Comparison of ENCODE assay signal across 29 cellular contexts in the genomic region with DNA sequence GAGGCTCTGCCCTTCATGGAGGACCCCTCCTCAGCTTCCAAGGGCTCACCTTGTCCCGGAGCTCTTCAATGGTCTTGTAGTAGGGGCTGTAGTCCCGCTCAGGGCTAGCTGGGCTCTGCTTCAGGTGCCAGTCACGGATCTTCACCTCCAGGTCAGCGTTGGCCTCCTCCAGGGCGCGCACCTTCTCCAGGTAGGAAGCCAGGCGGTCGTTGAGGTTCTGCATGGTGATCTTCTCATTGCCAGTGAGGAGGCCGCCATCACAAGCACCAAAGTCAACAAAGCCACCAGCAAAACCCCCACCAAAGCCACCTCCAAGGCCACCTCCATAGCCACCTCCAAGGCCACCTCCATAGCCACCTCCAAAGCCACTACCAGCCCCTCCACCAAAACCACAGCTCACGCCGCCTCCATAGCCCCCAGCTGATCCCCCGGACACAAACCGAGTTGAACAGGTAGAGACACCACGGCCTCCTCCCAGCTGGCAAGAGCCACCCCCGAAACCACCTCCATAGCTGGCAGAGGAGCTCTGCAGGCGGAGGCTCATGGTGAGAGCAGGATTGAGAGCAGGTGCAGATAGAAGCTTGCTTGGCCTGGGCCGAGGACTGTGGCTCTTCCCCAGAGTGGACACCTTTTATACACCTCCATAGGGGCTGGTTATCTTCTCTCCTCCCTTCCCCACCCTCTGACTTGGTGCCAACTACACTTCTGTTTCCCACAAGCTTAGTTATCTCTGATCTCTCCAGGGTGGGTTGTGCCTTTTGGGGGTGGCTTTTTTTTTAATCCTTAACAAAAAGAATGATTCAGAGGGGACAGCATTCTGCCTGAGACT. TPM values are rescaled to one million over a fixed set of nuclear protein-coding genes. Genes with fewer than 3 reads are reported as not detected.
DNase-seq lines count a peak whose midpoint lies in the region; ATAC-seq and TF ChIP-seq lines count a peak whose summit lies in the region.
"Had no signal": no experiment of that assay in that cellular context is flagged by ENCODE, and none has a peak within 500 bp of the region (broad histone marks: within the 10 kb centered on the region; RNA-seq: fewer than 3 reads in every experiment).

A gene (minus strand): TSS at position 606 of the 829 bp plus-strand sequence. CDS start 62 bp downstream, at position 544.

- DNase-seq in IMR-90 (no peak), epithelial cell of prostate (ENCODE audit: low read depth, low spot score) (no peak), mesothelial cell of epicardium (ENCODE audit: low spot score in 2 of 2, unreplicated experiment in 2 of 2) (no peak), ureter (ENCODE audit: low spot score) (peak; percentile 73), NCI-H510A (lab: John Stamatoyannopoulos, UW) (no peak)
- DNase-seq in stimulated activated CD4-positive, alpha-beta T cell treated with anti-CD3 and anti-CD28 coated beads, Interleukin-2, amount 100 ng/mL, for 48 hours: no peak
- DNase-seq in effector CD8-positive, alpha-beta T cell (lab: John Stamatoyannopoulos, UW): no peak
- DNase-seq: activated CD4-positive, alpha-beta T cell treated with anti-CD3 and anti-CD28 coated beads, Interleukin-2, amount 50 U/mL, for 4 hours; activated T-cell treated with anti-CD3 and anti-CD28 coated beads, Interleukin-2, amount 50 U/mL, for 72 hours; CD4-positive, CD25-positive, alpha-beta regulatory T cell; cerebellar nuclear complex; immature natural killer cell; left colon; NCI-H1105; NCI-H187; NCI-H2171; NCI-H510A treated with DMSO at 0.1 percent for 48 hours; right lobe of liver; stimulated activated CD4-positive, alpha-beta T cell treated with anti-CD3 and anti-CD28 coated beads, Interleukin-12 subunit alpha, Interleukin-12 subunit beta, amount 100 ng/mL, for 4 hours; stimulated activated CD4-positive, alpha-beta T cell treated with anti-CD3 and anti-CD28 coated beads, Interleukin-4, amount 100 ng/mL, for 4 hours; T-helper 2 cell had no signal

- no peak within 1 kb of the TSS for H4K8ac ChIP-seq in IMR-90 (ENCODE audit: low read depth in 2 of 2, low read length in 2 of 2)

- peak within 1 kb of the TSS; percentile 3 for H3K27ac Mint-ChIP-seq in mesothelial cell of epicardium
- H3K27ac Mint-ChIP-seq: activated T-cell treated with anti-CD3 and anti-CD28 coated beads, Interleukin-2, amount 50 U/mL, for 72 hours; immature natural killer cell; memory B cell had no signal

- no peaks in the 10 kb centered on the region for H4K20me1 ChIP-seq in IMR-90 (ENCODE audit: insufficient read depth, low read length)

- no peaks in the 10 kb centered on the region for H3K79me1 ChIP-seq in IMR-90 (ENCODE audit: low read depth in 1 of 2, low read length in 2 of 2)

- peak within 1 kb of the TSS; percentile 51 for H3K4me2 ChIP-seq in IMR-90 (ENCODE audit: low read depth, low read length)

- peaks cover 3% of the 10 kb centered on the region for H3K27me3 Mint-ChIP-seq in mesothelial cell of epicardium (ENCODE audit: low read depth)

- no peak within 1 kb of the TSS; the same call in 1 of the 2 replicates for H4K91ac ChIP-seq in IMR-90 (ENCODE audit: insufficient read depth, low read depth, low read length)

- H3K56ac ChIP-seq in IMR-90 (ENCODE audit: extremely low read depth, insufficient read depth, low read length): no peak within 1 kb of the TSS

- H3K4me3 Mint-ChIP-seq in mesothelial cell of epicardium: no peak within 1 kb of the TSS
- H3K4me3 Mint-ChIP-seq: activated T-cell treated with anti-CD3 and anti-CD28 coated beads, Interleukin-2, amount 50 U/mL, for 72 hours; CD4-positive, CD25-positive, alpha-beta regulatory T cell; immature natural killer cell; memory B cell had no signal

- H3K9ac ChIP-seq in IMR-90 (ENCODE audit: low read depth, low read length): no peak within 1 kb of the TSS

- in situ Hi-C loops in IMR-90 (cut with MboI; ENCODE audit: low sequenced_read_pairs): no loop called here

- peak within 1 kb of the TSS; percentile 23 for H2AFZ ChIP-seq in IMR-90 (replicated peaks; ENCODE audit: low read length, poor library complexity)

- no peak within 1 kb of the TSS for H3K14ac ChIP-seq in IMR-90 (replicated peaks; ENCODE audit: low read depth, low read length)

- TF ChIP-seq CTCF in IMR-90 (conservative IDR thresholded peaks at IDR 0.05; ENCODE audit: low read depth, low read length) (no peak), mesothelial cell of epicardium (IDR thresholded peaks at IDR 0.05; ENCODE audit: unreplicated experiment) (no peak)

- no peak within 1 kb of the TSS for H2BK20ac ChIP-seq in IMR-90 (ENCODE audit: low read depth, low read length)

- CTCF ChIA-PET in IMR-90 (lab: Yijun Ruan, JAX): interaction anchor here (1.0 kb wide), 1 partner anchor 14 kb away, joined by 3 read pairs; no protein-coding TSS in a partner anchor

- no peak within 1 kb of the TSS for H3K4me3 ChIP-seq in IMR-90 (ENCODE audit: insufficient read depth, low read depth, low read length)
- H3K4me3 ChIP-seq: right lobe of liver, tibial nerve had no signal

- H2AK5ac ChIP-seq in IMR-90 (ENCODE audit: low read depth, low read length): no peak within 1 kb of the TSS; the same call in 1 of the 2 replicates

- no peaks in the 10 kb centered on the region for H3K9me3 ChIP-seq in IMR-90 (ENCODE audit: control insufficient read depth, insufficient read depth, low read length)
- H3K9me3 ChIP-seq: right lobe of liver, tibial nerve had no signal

- H3K27ac ChIP-seq in IMR-90 (ENCODE audit: insufficient read depth, low read length) (peak within 1 kb of the TSS; percentile 22; the same call in 1 of the 2 replicates), epithelial cell of prostate (peak within 1 kb of the TSS; percentile 56)
- H3K27ac ChIP-seq: right lobe of liver, tibial nerve had no signal

- no peak for ATAC-seq in IMR-90 (ENCODE audit: low read depth)
- ATAC-seq: activated T-cell treated with anti-CD3 and anti-CD28 coated beads, Interleukin-2, amount 50 U/mL, for 72 hours; left colon; Right ventricle myocardium inferior; SK-N-SH treated with all-trans-retinoic acid at 6 μM for 48 hours had no signal

- 0 out of 2 replicates have a peak within 1 kb of the TSS, but pooled peaks have one; percentile 6 for H3K18ac ChIP-seq in IMR-90 (ENCODE audit: low read depth, low read length)

- peaks cover 59% of the 10 kb centered on the region for H3K4me1 Mint-ChIP-seq in mesothelial cell of epicardium
- H3K4me1 Mint-ChIP-seq: CD4-positive, CD25-positive, alpha-beta regulatory T cell; immature natural killer cell had no signal

- no peak for TF ChIP-seq RAD21 in IMR-90 (IDR thresholded peaks at IDR 0.05; ENCODE audit: low read length)

- H3K36me3 Mint-ChIP-seq in mesothelial cell of epicardium: no peaks in the 10 kb centered on the region
- H3K36me3 Mint-ChIP-seq: CD4-positive, CD25-positive, alpha-beta regulatory T cell; immature natural killer cell; memory B cell had no signal

- H3K4me1 ChIP-seq in IMR-90 (ENCODE audit: control insufficient read depth, insufficient read depth, low read length): peaks cover 11% of the 10 kb centered on the region
- H3K4me1 ChIP-seq: right lobe of liver, tibial nerve had no signal

- WGBS in IMR-90 (ENCODE audit: extremely low coverage in 2 of 2, insufficient read length in 1 of 2), 2 experiments: 80% methylated on average over 1 of the region's 17 CpGs; no CpG with 5 or more reads in 1 of the 2 experiments

- no peaks in the 10 kb centered on the region for H3K36me3 ChIP-seq in IMR-90 (ENCODE audit: control insufficient read depth, insufficient read depth, low read length)
- H3K36me3 ChIP-seq: right lobe of liver, tibial nerve had no signal

- H3K4ac ChIP-seq in IMR-90 (ENCODE audit: low read depth, low read length): peak within 1 kb of the TSS; percentile 18; the same call in 1 of the 2 replicates

- no peak within 1 kb of the TSS for H2AK9ac ChIP-seq in IMR-90 (replicated peaks; ENCODE audit: low read depth, low read length, poor library complexity)

- no peak for TF ChIP-seq POLR2A in IMR-90 (IDR thresholded peaks at IDR 0.05; ENCODE audit: low read depth, low read length)

- H2BK5ac ChIP-seq in IMR-90 (ENCODE audit: low read depth, low read length, poor library complexity, severe bottlenecking): peak within 1 kb of the TSS; percentile 30

- BruUV-seq in IMR-90 (replicated peaks; lab: Mats Ljungman, UMichigan): no TSS peak

- no peak within 1 kb of the TSS for H2BK120ac ChIP-seq in IMR-90 (ENCODE audit: low read depth, low read length)

- POLR2A ChIA-PET in IMR-90 (lab: Charles Lee; ENCODE audit: unreplicated experiment): no interaction called here

- no peak within 1 kb of the TSS for H4K5ac ChIP-seq in IMR-90 (ENCODE audit: low read depth, low read length)

- intact Hi-C loops in IMR-90 (cut with micrococcal nuclease): no loop called here

- H2BK15ac ChIP-seq in IMR-90 (ENCODE audit: low read depth, low read length): no peak within 1 kb of the TSS

- no peaks in the 10 kb centered on the region; the same call in 1 of the 2 replicates for H3K27me3 ChIP-seq in IMR-90 (ENCODE audit: control insufficient read depth, insufficient read depth, low read length)
- H3K27me3 ChIP-seq: right lobe of liver, tibial nerve had no signal

- peaks cover 7% of the 10 kb centered on the region for H3K9me1 ChIP-seq in IMR-90 (ENCODE audit: insufficient read depth, low read length)

- H3K9me3 Mint-ChIP-seq in mesothelial cell of epicardium: no peaks in the 10 kb centered on the region
- H3K9me3 Mint-ChIP-seq: activated T-cell treated with anti-CD3 and anti-CD28 coated beads, Interleukin-2, amount 50 U/mL, for 72 hours; CD4-positive, CD25-positive, alpha-beta regulatory T cell; immature natural killer cell; memory B cell had no signal

- dilution Hi-C loops in IMR-90 (cut with HindIII; ENCODE audit: low sequenced_read_pairs, unreplicated experiment): no loop called here

- no peak within 1 kb of the TSS for H3K23ac ChIP-seq in IMR-90 (ENCODE audit: low read depth, low read length)

TF ChIP-seq in IMR-90, 13 proteins besides CTCF, POLR2A, EP300 and RAD21 (continues in another document):
- TF ChIP-seq MAZ (IDR thresholded peaks at IDR 0.05; ENCODE audit: borderline replicate concordance, low read depth, low read length) (no peak), FOS (IDR thresholded peaks at IDR 0.05; ENCODE audit: low read depth, low read length) (no peak), MXI1 (IDR thresholded peaks at IDR 0.05; ENCODE audit: borderline replicate concordance, low read depth, low read length) (no peak), SMC3 (IDR thresholded peaks at IDR 0.05; ENCODE audit: low read depth, low read length) (no peak), RCOR1 (IDR thresholded peaks at IDR 0.05; ENCODE audit: insufficient replicate concordance, low read length) (no peak)

RNA-seq across cellular contexts. Expression of the gene that starts here (rescaled TPM):
- total RNA-seq in IMR-90 (2012; rRNA removed) (0.18 and 0.28 TPM in 2 replicates), mesothelial cell of epicardium (5.3 to 7.0 TPM (median 6.3 TPM) in 3 replicates), ureter (2,358 TPM)
- 0.56 and 0.60 TPM in 2 replicates for polyA plus RNA-seq in IMR-90 (2012; rRNA removed)
- polyA plus RNA-seq in IMR-90 (2012; cell fraction: cytosol; rRNA removed): 0.42 and 0.44 TPM in 2 replicates
- polyA plus RNA-seq in IMR-90 (2012; cell fraction: nucleus; rRNA removed; ENCODE audit: low replicate concordance): 0.61 and 0.87 TPM in 2 replicates
- total RNA-seq: A673; activated T-cell treated with anti-CD3 and anti-CD28 coated beads, Interleukin-2, amount 50 U/mL, for 72 hours; CD4-positive, CD25-positive, alpha-beta regulatory T cell; Daoy; glomerular endothelial cell; posterior vena cava; Right ventricle myocardium inferior had no signal
- polyA plus RNA-seq: CD4-positive, CD25-positive, alpha-beta regulatory T cell; immature natural killer cell had no signal

Comparison
In these comparisons a context has a peak if more than half of its experiments do, and no peak if none do; other contexts are left out.
1. RNA of the gene that starts here (total RNA-seq): 2,358 TPM in ureter (single experiment); 5.3 to 7.0 TPM in mesothelial cell of epicardium and 0.18 to 0.28 TPM in IMR-90; every median in the first group is over 100 times any median in the second.